ENCODE assay signal across 1 cellular context in the genomic region with DNA sequence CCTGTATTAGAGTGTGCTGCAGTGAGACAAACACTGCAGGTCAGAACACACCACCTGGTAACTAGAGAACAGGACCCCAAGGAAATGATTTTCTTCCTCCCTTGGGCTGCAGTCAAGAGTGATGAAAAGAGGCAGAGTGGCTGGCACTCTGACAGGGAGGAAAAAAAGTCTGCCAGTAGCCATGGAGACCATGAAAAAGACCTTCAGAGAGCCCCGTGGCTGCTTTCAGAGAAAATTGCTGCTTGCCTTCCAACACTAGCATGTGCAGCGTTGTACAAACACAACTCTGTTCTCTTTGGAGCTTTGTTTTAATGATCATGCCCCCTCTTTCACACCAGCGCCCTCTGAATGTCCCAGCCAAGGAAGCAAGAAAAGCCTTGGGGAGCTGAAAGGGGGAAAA.
TF ChIP-seq lines count a peak whose summit lies in the region.

No MANE protein-coding gene starts in this region.

TF ChIP-seq in H1, 55 proteins besides CTCF, POLR2A, EP300 and RAD21:
- TF ChIP-seq, protein P1, sequence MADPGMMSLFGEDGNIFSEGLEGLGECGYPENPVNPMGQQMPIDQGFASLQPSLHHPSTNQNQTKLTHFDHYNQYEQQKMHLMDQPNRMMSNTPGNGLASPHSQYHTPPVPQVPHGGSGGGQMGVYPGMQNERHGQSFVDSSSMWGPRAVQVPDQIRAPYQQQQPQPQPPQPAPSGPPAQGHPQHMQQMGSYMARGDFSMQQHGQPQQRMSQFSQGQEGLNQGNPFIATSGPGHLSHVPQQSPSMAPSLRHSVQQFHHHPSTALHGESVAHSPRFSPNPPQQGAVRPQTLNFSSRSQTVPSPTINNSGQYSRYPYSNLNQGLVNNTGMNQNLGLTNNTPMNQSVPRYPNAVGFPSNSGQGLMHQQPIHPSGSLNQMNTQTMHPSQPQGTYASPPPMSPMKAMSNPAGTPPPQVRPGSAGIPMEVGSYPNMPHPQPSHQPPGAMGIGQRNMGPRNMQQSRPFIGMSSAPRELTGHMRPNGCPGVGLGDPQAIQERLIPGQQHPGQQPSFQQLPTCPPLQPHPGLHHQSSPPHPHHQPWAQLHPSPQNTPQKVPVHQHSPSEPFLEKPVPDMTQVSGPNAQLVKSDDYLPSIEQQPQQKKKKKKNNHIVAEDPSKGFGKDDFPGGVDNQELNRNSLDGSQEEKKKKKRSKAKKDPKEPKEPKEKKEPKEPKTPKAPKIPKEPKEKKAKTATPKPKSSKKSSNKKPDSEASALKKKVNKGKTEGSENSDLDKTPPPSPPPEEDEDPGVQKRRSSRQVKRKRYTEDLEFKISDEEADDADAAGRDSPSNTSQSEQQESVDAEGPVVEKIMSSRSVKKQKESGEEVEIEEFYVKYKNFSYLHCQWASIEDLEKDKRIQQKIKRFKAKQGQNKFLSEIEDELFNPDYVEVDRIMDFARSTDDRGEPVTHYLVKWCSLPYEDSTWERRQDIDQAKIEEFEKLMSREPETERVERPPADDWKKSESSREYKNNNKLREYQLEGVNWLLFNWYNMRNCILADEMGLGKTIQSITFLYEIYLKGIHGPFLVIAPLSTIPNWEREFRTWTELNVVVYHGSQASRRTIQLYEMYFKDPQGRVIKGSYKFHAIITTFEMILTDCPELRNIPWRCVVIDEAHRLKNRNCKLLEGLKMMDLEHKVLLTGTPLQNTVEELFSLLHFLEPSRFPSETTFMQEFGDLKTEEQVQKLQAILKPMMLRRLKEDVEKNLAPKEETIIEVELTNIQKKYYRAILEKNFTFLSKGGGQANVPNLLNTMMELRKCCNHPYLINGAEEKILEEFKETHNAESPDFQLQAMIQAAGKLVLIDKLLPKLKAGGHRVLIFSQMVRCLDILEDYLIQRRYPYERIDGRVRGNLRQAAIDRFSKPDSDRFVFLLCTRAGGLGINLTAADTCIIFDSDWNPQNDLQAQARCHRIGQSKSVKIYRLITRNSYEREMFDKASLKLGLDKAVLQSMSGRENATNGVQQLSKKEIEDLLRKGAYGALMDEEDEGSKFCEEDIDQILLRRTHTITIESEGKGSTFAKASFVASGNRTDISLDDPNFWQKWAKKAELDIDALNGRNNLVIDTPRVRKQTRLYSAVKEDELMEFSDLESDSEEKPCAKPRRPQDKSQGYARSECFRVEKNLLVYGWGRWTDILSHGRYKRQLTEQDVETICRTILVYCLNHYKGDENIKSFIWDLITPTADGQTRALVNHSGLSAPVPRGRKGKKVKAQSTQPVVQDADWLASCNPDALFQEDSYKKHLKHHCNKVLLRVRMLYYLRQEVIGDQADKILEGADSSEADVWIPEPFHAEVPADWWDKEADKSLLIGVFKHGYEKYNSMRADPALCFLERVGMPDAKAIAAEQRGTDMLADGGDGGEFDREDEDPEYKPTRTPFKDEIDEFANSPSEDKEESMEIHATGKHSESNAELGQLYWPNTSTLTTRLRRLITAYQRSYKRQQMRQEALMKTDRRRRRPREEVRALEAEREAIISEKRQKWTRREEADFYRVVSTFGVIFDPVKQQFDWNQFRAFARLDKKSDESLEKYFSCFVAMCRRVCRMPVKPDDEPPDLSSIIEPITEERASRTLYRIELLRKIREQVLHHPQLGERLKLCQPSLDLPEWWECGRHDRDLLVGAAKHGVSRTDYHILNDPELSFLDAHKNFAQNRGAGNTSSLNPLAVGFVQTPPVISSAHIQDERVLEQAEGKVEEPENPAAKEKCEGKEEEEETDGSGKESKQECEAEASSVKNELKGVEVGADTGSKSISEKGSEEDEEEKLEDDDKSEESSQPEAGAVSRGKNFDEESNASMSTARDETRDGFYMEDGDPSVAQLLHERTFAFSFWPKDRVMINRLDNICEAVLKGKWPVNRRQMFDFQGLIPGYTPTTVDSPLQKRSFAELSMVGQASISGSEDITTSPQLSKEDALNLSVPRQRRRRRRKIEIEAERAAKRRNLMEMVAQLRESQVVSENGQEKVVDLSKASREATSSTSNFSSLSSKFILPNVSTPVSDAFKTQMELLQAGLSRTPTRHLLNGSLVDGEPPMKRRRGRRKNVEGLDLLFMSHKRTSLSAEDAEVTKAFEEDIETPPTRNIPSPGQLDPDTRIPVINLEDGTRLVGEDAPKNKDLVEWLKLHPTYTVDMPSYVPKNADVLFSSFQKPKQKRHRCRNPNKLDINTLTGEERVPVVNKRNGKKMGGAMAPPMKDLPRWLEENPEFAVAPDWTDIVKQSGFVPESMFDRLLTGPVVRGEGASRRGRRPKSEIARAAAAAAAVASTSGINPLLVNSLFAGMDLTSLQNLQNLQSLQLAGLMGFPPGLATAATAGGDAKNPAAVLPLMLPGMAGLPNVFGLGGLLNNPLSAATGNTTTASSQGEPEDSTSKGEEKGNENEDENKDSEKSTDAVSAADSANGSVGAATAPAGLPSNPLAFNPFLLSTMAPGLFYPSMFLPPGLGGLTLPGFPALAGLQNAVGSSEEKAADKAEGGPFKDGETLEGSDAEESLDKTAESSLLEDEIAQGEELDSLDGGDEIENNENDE (IDR thresholded peaks at IDR 0.05; ENCODE audit: insufficient replicate concordance, low read length): no peak
- TF ChIP-seq BCL11A (IDR thresholded peaks at IDR 0.05; ENCODE audit: low read depth in 2 of 2, low read length in 2 of 2) (no peak), CTBP2 (IDR thresholded peaks at IDR 0.05; ENCODE audit: borderline replicate concordance, insufficient read depth, insufficient read length, low read length) (no peak), CREB1 (IDR thresholded peaks at IDR 0.05) (no peak), GABPA (IDR thresholded peaks at IDR 0.05; ENCODE audit: borderline replicate concordance, insufficient read depth, low read length) (no peak), SIX5 (IDR thresholded peaks at IDR 0.05; ENCODE audit: low read depth, low read length) (no peak), MAFK (IDR thresholded peaks at IDR 0.05; ENCODE audit: low read depth, low read length) (no peak)
